Comparison of ENCODE assay signal across 30 cellular contexts in genomic region chr11:866481-866880, GRCh38.
"Had no signal": no experiment of that assay in that cellular context is flagged by ENCODE, and none has a peak within 500 bp of the region (broad histone marks: within the 10 kb centered on the region; RNA-seq: fewer than 3 reads in every experiment).

No MANE protein-coding gene starts in this region.

- H3K27me3 ChIP-seq: breast epithelium, esophagus squamous epithelium, left lung, right atrium auricular region, suprapubic skin, tibial artery had no signal

- H3K27ac ChIP-seq: breast epithelium, epithelial cell of prostate, esophagus squamous epithelium, left lung, lower lobe of right lung, parathyroid adenoma, right atrium auricular region, suprapubic skin, tibial artery had no signal

- DNase-seq: activated CD4-positive, alpha-beta T cell treated with anti-CD3 and anti-CD28 coated beads for 1 hour; activated CD4-positive, alpha-beta T cell treated with anti-CD3 and anti-CD28 coated beads, Interleukin-2, amount 50 U/mL, for 1 hour; activated CD8-positive, alpha-beta T cell treated with anti-CD3 and anti-CD28 coated beads for 36 hours; activated T-cell treated with anti-CD3 and anti-CD28 coated beads, Interleukin-2, amount 50 U/mL, for 4 hours; central memory CD4-positive, alpha-beta T cell; effector CD4-positive, alpha-beta T cell; esophagus squamous epithelium; kidney glomerular epithelial cell; left lung; lower lobe of right lung; mesenchymal stem cell; naive thymus-derived CD8-positive, alpha-beta T cell; occipital lobe; stimulated activated naive CD4-positive, alpha-beta T cell; T-helper 9 cell; tibial artery had no signal

- H3K4me3 ChIP-seq: breast epithelium, esophagus squamous epithelium, left lung, lower lobe of right lung, right atrium auricular region, smooth muscle cell, suprapubic skin, tibial artery had no signal

- H3K27ac Mint-ChIP-seq: activated CD8-positive, alpha-beta T cell treated with anti-CD3 and anti-CD28 coated beads for 36 hours; activated naive CD4-positive, alpha-beta T cell treated with anti-CD3 and anti-CD28 coated beads, Interleukin-2, amount 50 U/mL, for 72 hours; activated T-helper 2 cell treated with anti-CD3 and anti-CD28 coated beads, Interferon-gamma antibody, Interleukin-2, Interleukin-4, amounts not matched to agents 10 μg/mL and 5 μg/mL and 100 μg/mL, durations not matched to agents 14 hours and 24 hours and 36 hours; T-helper 1 cell treated with Interleukin-12 subunit alpha and Interleukin-12 subunit beta and Interleukin-4 antibody, amounts not matched to agents 30 μg/mL and 1 μg/mL, for 36 hours had no signal

- H3K36me3 Mint-ChIP-seq: activated naive CD4-positive, alpha-beta T cell treated with anti-CD3 and anti-CD28 coated beads, Interleukin-2, amount 50 U/mL, for 72 hours had no signal

- FAIRE-seq: frontal cortex, TTC549, urothelium cell line had no signal

- H3K27me3 Mint-ChIP-seq: activated CD8-positive, alpha-beta T cell treated with anti-CD3 and anti-CD28 coated beads for 36 hours; dendritic cell treated with granulocyte-macrophage colony-stimulating factor and Interleukin-4, amounts not matched to agents 40 ng/mL and 50 ng/mL, for 4 days; naive thymus-derived CD8-positive, alpha-beta T cell had no signal

- H3K9me3 ChIP-seq: breast epithelium, esophagus squamous epithelium, left lung, lower lobe of right lung, right atrium auricular region, suprapubic skin, tibial artery had no signal

- H2AFZ ChIP-seq: parathyroid adenoma had no signal

- H3K4me2 ChIP-seq: smooth muscle cell had no signal

- H3K36me3 ChIP-seq: breast epithelium had no signal

- H3K79me2 ChIP-seq: parathyroid adenoma had no signal

- H3K4me1 ChIP-seq: breast epithelium, left lung, parathyroid adenoma had no signal

- H3K9ac ChIP-seq: parathyroid adenoma had no signal

- ATAC-seq: activated CD8-positive, alpha-beta T cell treated with anti-CD3 and anti-CD28 coated beads for 36 hours; activated naive CD4-positive, alpha-beta T cell treated with anti-CD3 and anti-CD28 coated beads, Interleukin-2, amount 50 U/mL, for 72 hours; activated T-cell treated with anti-CD3 and anti-CD28 coated beads, Interleukin-2, amount 50 U/mL, for 4 hours; left lung; lower lobe of right lung; naive thymus-derived CD8-positive, alpha-beta T cell had no signal

- H3K4me3 Mint-ChIP-seq: activated CD8-positive, alpha-beta T cell treated with anti-CD3 and anti-CD28 coated beads for 36 hours; activated T-cell treated with anti-CD3 and anti-CD28 coated beads, Interleukin-2, amount 50 U/mL, for 4 hours; dendritic cell treated with granulocyte-macrophage colony-stimulating factor and Interleukin-4, amounts not matched to agents 40 ng/mL and 50 ng/mL, for 4 days; naive thymus-derived CD8-positive, alpha-beta T cell; neural crest cell; T-helper 1 cell treated with Interleukin-12 subunit alpha and Interleukin-12 subunit beta and Interleukin-4 antibody, amounts not matched to agents 30 μg/mL and 1 μg/mL, for 36 hours had no signal

- H3K9me3 Mint-ChIP-seq: activated CD8-positive, alpha-beta T cell treated with anti-CD3 and anti-CD28 coated beads for 36 hours; activated naive CD4-positive, alpha-beta T cell treated with anti-CD3 and anti-CD28 coated beads, Interleukin-2, amount 50 U/mL, for 72 hours; activated T-cell treated with anti-CD3 and anti-CD28 coated beads, Interleukin-2, amount 50 U/mL, for 4 hours; activated T-helper 2 cell treated with anti-CD3 and anti-CD28 coated beads, Interferon-gamma antibody, Interleukin-2, Interleukin-4, amounts not matched to agents 10 μg/mL and 5 μg/mL and 100 μg/mL, durations not matched to agents 14 hours and 24 hours and 36 hours; dendritic cell treated with granulocyte-macrophage colony-stimulating factor and Interleukin-4, amounts not matched to agents 40 ng/mL and 50 ng/mL, for 4 days; naive thymus-derived CD8-positive, alpha-beta T cell; neural crest cell; T-helper 1 cell treated with Interleukin-12 subunit alpha and Interleukin-12 subunit beta and Interleukin-4 antibody, amounts not matched to agents 30 μg/mL and 1 μg/mL, for 36 hours had no signal
